ENCODE assay signal across 8 cellular contexts in genomic region chr19:30228726-30229523, GRCh38.
A peak's percentile ranks its signal among the peaks of the same experiment; 100 is the strongest.
DNase-seq lines count a peak whose midpoint lies in the region; TF ChIP-seq lines count a peak whose summit lies in the region.

No MANE protein-coding gene starts in this region.

- POLR2A ChIA-PET in CD4-positive, alpha-beta memory T cell (lab: Charles Lee; ENCODE audit: partially characterized antibody) = no interaction called here

- peaks cover 10% of the 10 kb centered on the region for H3K27me3 ChIP-seq in CD4-positive, alpha-beta memory T cell (ENCODE audit: insufficient read depth, low read length)

- CTCF ChIA-PET in CD4-positive, alpha-beta memory T cell (lab: Charles Lee; ENCODE audit: partially characterized antibody) = no interaction called here

- DNase-seq in CD4-positive, alpha-beta memory T cell = no peak
- DNase-seq in NCI-H69 (lab: John Stamatoyannopoulos, UW) = peak; percentile 2
- DNase-seq in fibroblast of the aortic adventitia (ENCODE audit: low read depth) = peak; percentile 4
- DNase-seq in osteocyte (ENCODE audit: extremely low spot score, unreplicated experiment) = no peak
- no peak for DNase-seq in HuH-7 (ENCODE audit: low spot score)
- DNase-seq in NCI-H1417 treated with DMSO at 0.1 percent for 48 hours (lab: John Stamatoyannopoulos, UW) = no peak
- no peak for DNase-seq in NOMO-1 treated with dmso at 0.1 percent for 144 hours (lab: John Stamatoyannopoulos, UW; ENCODE audit: unreplicated experiment)
- no peak for DNase-seq in dedifferentiated amniotic fluid mesenchymal stem cell (ENCODE audit: extremely low spot score)

- intact Hi-C loops in CD4-positive, alpha-beta memory T cell (cut with micrococcal nuclease) = no loop called here

- no peak overlapping the region for H3K4me3 ChIP-seq in CD4-positive, alpha-beta memory T cell (ENCODE audit: low read length in 2 of 2)
- peak overlapping the region; percentile 13 for H3K4me3 ChIP-seq in fibroblast of the aortic adventitia (ENCODE audit: low read depth, low read length)

- TF ChIP-seq CTCF in fibroblast of the aortic adventitia (IDR thresholded peaks at IDR 0.05; ENCODE audit: insufficient read depth, low read length) (no peak), osteocyte (IDR thresholded peaks at IDR 0.05) (no peak)

- peak overlapping the region; percentile 21 to 72 (median 52) for H3K4me3 Mint-ChIP-seq in CD4-positive, alpha-beta memory T cell
- peak overlapping the region; percentile 64 for H3K4me3 Mint-ChIP-seq in osteocyte (ENCODE audit: unreplicated experiment)

- H3K27ac Mint-ChIP-seq in CD4-positive, alpha-beta memory T cell = no peak overlapping the region
- no peak overlapping the region for H3K27ac Mint-ChIP-seq in osteocyte (ENCODE audit: unreplicated experiment)

- no peaks in the 10 kb centered on the region for H3K36me3 Mint-ChIP-seq in CD4-positive, alpha-beta memory T cell
- H3K36me3 Mint-ChIP-seq in osteocyte (ENCODE audit: unreplicated experiment) = no peaks in the 10 kb centered on the region

- H3K4me1 ChIP-seq in CD4-positive, alpha-beta memory T cell (ENCODE audit: insufficient read depth, low read length) = peaks cover 14% of the 10 kb centered on the region

- peaks cover 16 to 32% (median 26%) of the 10 kb centered on the region in 4 donors for H3K4me1 Mint-ChIP-seq in CD4-positive, alpha-beta memory T cell
- H3K4me1 Mint-ChIP-seq in osteocyte (ENCODE audit: unreplicated experiment) = peaks cover 29% of the 10 kb centered on the region

- peaks cover 0 to 4% (median 0%) of the 10 kb centered on the region in 8 donors for H3K9me3 Mint-ChIP-seq in CD4-positive, alpha-beta memory T cell
- H3K9me3 Mint-ChIP-seq in osteocyte (ENCODE audit: unreplicated experiment) = no peaks in the 10 kb centered on the region

- peaks cover 52 to 54% of the 10 kb centered on the region in 2 donors for H3K27me3 Mint-ChIP-seq in CD4-positive, alpha-beta memory T cell
- peaks cover 61% of the 10 kb centered on the region for H3K27me3 Mint-ChIP-seq in osteocyte (ENCODE audit: unreplicated experiment)

- no peaks in the 10 kb centered on the region for H3K9me3 ChIP-seq in CD4-positive, alpha-beta memory T cell (ENCODE audit: control insufficient read depth in 1 of 2, low read length in 2 of 2)

- no peaks in the 10 kb centered on the region for H3K36me3 ChIP-seq in CD4-positive, alpha-beta memory T cell (ENCODE audit: insufficient read depth, low read length)

- no peak overlapping the region for H3K27ac ChIP-seq in CD4-positive, alpha-beta memory T cell (ENCODE audit: low read depth, low read length)

Comparison
In these comparisons a context has a peak if more than half of its experiments do, and no peak if none do; other contexts are left out.
1. DNase-seq: peak in NCI-H69 (single experiment) and fibroblast of the aortic adventitia (single experiment); none in CD4-positive, alpha-beta memory T cell (0 of 5), osteocyte (single experiment), HuH-7 (single experiment), NCI-H1417 treated with DMSO at 0.1 percent for 48 hours (single experiment), NOMO-1 treated with dmso at 0.1 percent for 144 hours (single experiment) and dedifferentiated amniotic fluid mesenchymal stem cell (single experiment).